In genomic region chr2:68714866-68715265, GRCh38 we compare ENCODE assay signal across 8 cellular contexts. TPM values are rescaled to one million over a fixed set of nuclear protein-coding genes. Genes with fewer than 3 reads are reported as not detected.
DNase-seq lines count a peak whose midpoint lies in the region; ATAC-seq, FAIRE-seq and TF ChIP-seq lines count a peak whose summit lies in the region.

No MANE protein-coding gene starts in this region.

- peak overlapping the region; percentile 73 for H2AFZ ChIP-seq in keratinocyte (ENCODE audit: control insufficient read depth, low read length)

- dilution Hi-C loops in keratinocyte (cut with MboI; ENCODE audit: extremely low pct_ligation_motif_present, low sequenced_read_pairs): no loop called here

- H4K20me1 ChIP-seq in keratinocyte (ENCODE audit: control insufficient read depth, extremely low read depth, insufficient read depth, low read length): no peaks in the 10 kb centered on the region

- no peak overlapping the region for H3K27ac ChIP-seq in keratinocyte (ENCODE audit: control insufficient read depth, insufficient read depth, low read length)
- H3K27ac ChIP-seq in brain microvascular endothelial cell: no peak overlapping the region
- H3K27ac ChIP-seq in prostate gland: no peak overlapping the region

- H3K36me3 ChIP-seq in keratinocyte (ENCODE audit: control insufficient read depth in 2 of 2, extremely low read depth in 1 of 2, insufficient read depth in 2 of 2, low read length in 2 of 2) (no peaks in the 10 kb centered on the region), brain microvascular endothelial cell (replicated peaks) (no peaks in the 10 kb centered on the region), prostate gland (no peaks in the 10 kb centered on the region)

- H3K4me1 ChIP-seq in keratinocyte (ENCODE audit: control insufficient read depth, extremely low read depth, insufficient read depth, low read length) (peaks cover 6% of the 10 kb centered on the region), prostate gland (replicated peaks) (no peaks in the 10 kb centered on the region)

- H3K9me1 ChIP-seq in keratinocyte (ENCODE audit: control insufficient read depth, extremely low read depth, insufficient read depth, low read length): no peaks in the 10 kb centered on the region

- WGBS in prostate gland: 81% methylated on average over 3 of the region's 3 CpGs

- DNase-seq in Ammon's horn (ENCODE audit: low spot score): peak; percentile 77
- peak; percentile 95 for DNase-seq in SKM-1 treated with dmso at 0.1 percent for 144 hours (lab: John Stamatoyannopoulos, UW; ENCODE audit: unreplicated experiment)
- no peak for DNase-seq in keratinocyte (ENCODE audit: low read depth, low spot score)
- DNase-seq in effector CD8-positive, alpha-beta T cell (lab: John Stamatoyannopoulos, UW): no peak
- DNase-seq in brain microvascular endothelial cell: no peak
- no peak for DNase-seq in prostate gland (ENCODE audit: low spot score)

- H3K9ac ChIP-seq in keratinocyte (ENCODE audit: control insufficient read depth, extremely low read depth, insufficient read depth, low read length): no peak overlapping the region

- no peaks in the 10 kb centered on the region for H3K79me2 ChIP-seq in keratinocyte (ENCODE audit: control insufficient read depth, insufficient read depth, low read length)

- H3K9me3 ChIP-seq in keratinocyte (ENCODE audit: control insufficient read depth, low read depth, low read length): no peaks in the 10 kb centered on the region
- no peaks in the 10 kb centered on the region for H3K9me3 ChIP-seq in prostate gland

- intact Hi-C loops in prostate gland (cut with DNase I): loop anchor here (5.0 kb wide), 1 partner anchor 238 kb away; no protein-coding TSS in a partner anchor

- H3K27me3 ChIP-seq in keratinocyte (ENCODE audit: control insufficient read depth, extremely low read depth, insufficient read depth, low read length) (no peaks in the 10 kb centered on the region), brain microvascular endothelial cell (replicated peaks) (no peaks in the 10 kb centered on the region), prostate gland (replicated peaks; ENCODE audit: insufficient read depth) (no peaks in the 10 kb centered on the region)

- in situ Hi-C loops in brain microvascular endothelial cell (cut with HindIII; ENCODE audit: low pct_ligation_motif_present, low sequenced_read_pairs): no loop called here

- no peak for FAIRE-seq in keratinocyte (lab: Jason Lieb, UNC)

- no peak overlapping the region for H3K4me3 ChIP-seq in keratinocyte (ENCODE audit: control insufficient read depth in 2 of 3, extremely low read depth in 1 of 3, insufficient read depth in 2 of 3, low read depth in 1 of 3, low read length in 3 of 3)
- H3K4me3 ChIP-seq in brain microvascular endothelial cell (ENCODE audit: low read depth, low read length): no peak overlapping the region
- H3K4me3 ChIP-seq in prostate gland: no peak overlapping the region

- TF ChIP-seq CTCF in keratinocyte (optimal IDR thresholded peaks at IDR 0.05 in 1 of 3, IDR thresholded peaks at IDR 0.05 in 1 of 3, conservative IDR thresholded peaks at IDR 0.05 in 1 of 3; ENCODE audit: extremely low read depth in 1 of 3, insufficient read depth in 2 of 3, low read length in 3 of 3) (no peak), brain microvascular endothelial cell (IDR thresholded peaks at IDR 0.05; ENCODE audit: low read depth, low read length, missing control alignments) (no peak), prostate gland (IDR thresholded peaks at IDR 0.05) (no peak)

- TF ChIP-seq POLR2A in prostate gland (IDR thresholded peaks at IDR 0.05): no peak

- ATAC-seq in GM19035 (IDR thresholded peaks at IDR 0.05; ENCODE audit: unreplicated experiment) (peak; percentile 58), HG03095 (IDR thresholded peaks at IDR 0.05; ENCODE audit: unreplicated experiment) (peak; percentile 81)

- no peak overlapping the region for H3K4me2 ChIP-seq in keratinocyte (ENCODE audit: control insufficient read depth, extremely low read depth, insufficient read depth, low read depth, low read length)

RNA-seq across cellular contexts. Expression of gene ARHGAP25, which starts 19.7 kb away (rescaled TPM):
- 15.9 to 28.6 TPM (median 25.3 TPM) in 3 replicates for polyA plus RNA-seq in keratinocyte
- polyA plus RNA-seq in keratinocyte (2011; ENCODE audit: low read depth): 4.2 TPM
- polyA plus RNA-seq in keratinocyte (2011; cell fraction: cytosol; rRNA removed): 15.0 and 18.9 TPM in 2 replicates
- polyA plus RNA-seq in keratinocyte (2011; cell fraction: nucleus; rRNA removed): 29.7 and 33.2 TPM in 2 replicates
- 4.4 and 19.4 TPM in 2 replicates for polyA plus RNA-seq in keratinocyte (2012; ENCODE audit: low replicate concordance)
- polyA minus RNA-seq in keratinocyte: 15.2 to 21.8 TPM (median 18.5 TPM) in 3 replicates
- 8.6 TPM for polyA minus RNA-seq in keratinocyte (2011; cell fraction: cytosol; rRNA and poly(A)+ RNA removed)
- polyA minus RNA-seq in keratinocyte (2011; cell fraction: nucleus; rRNA and poly(A)+ RNA removed): 9.9 and 15.5 TPM in 2 replicates
- 1 to 10 TPM; 5.0 to 6.2 TPM for total RNA-seq in prostate gland

Comparison
In these comparisons a context has a peak if more than half of its experiments do, and no peak if none do; other contexts are left out.
1. DNase-seq: peak in Ammon's horn (single experiment) and SKM-1 treated with dmso at 0.1 percent for 144 hours (single experiment); none in keratinocyte (single experiment), effector CD8-positive, alpha-beta T cell (single experiment), brain microvascular endothelial cell (single experiment) and prostate gland (single experiment).